Comparison of ENCODE assay signal across 11 cellular contexts in genomic region chr2:237669129-237669627, GRCh38. TPM values are rescaled to one million over a fixed set of nuclear protein-coding genes. Genes with fewer than 3 reads are reported as not detected.
DNase-seq lines count a peak whose midpoint lies in the region; ATAC-seq, FAIRE-seq and TF ChIP-seq lines count a peak whose summit lies in the region.
"Had no signal": no experiment of that assay in that cellular context is flagged by ENCODE, and none has a peak within 500 bp of the region (broad histone marks: within the 10 kb centered on the region; RNA-seq: fewer than 3 reads in every experiment).

No MANE protein-coding gene starts in this region.

- CTCF ChIA-PET in GM12878 (lab: Yijun Ruan, JAX) = interaction anchor here (0.6 to 12.6 kb wide), 11 partner anchors 9 to 591 kb away, joined by 3 to 298 read pairs (median 4); no protein-coding TSS in a partner anchor
- CTCF ChIA-PET in CD4-positive, alpha-beta T cell (lab: Charles Lee) = interaction anchor here (0.8 to 8.7 kb wide), 3 partner anchors 18 to 88 kb away, joined by 3 to 101 read pairs (median 3); no protein-coding TSS in a partner anchor

- H3K36me3 Mint-ChIP-seq in CD4-positive, alpha-beta T cell (ENCODE audit: low read depth) = no peaks in the 10 kb centered on the region

- H3K4me1 ChIP-seq in GM12878 (ENCODE audit: control insufficient read depth, insufficient read depth, low read length) (peaks cover 49% of the 10 kb centered on the region), psoas muscle (peaks cover 49% of the 10 kb centered on the region)

- 19% methylated on average over 5 of the region's 5 CpGs for WGBS in GM12878 (ENCODE audit: insufficient coverage, insufficient replicate concordance, low lambda C conversion rate, missing lambda C conversion rate)
- WGBS in psoas muscle, 3 donors = 31 to 34% (median 34%) methylated on average over 5 of the region's 5 CpGs

- peak; percentile 6 for ATAC-seq in GM18870 (IDR thresholded peaks at IDR 0.05; ENCODE audit: unreplicated experiment)
- peak; percentile 2; the same call in 2 of the 3 replicates for ATAC-seq in GM12878
- no peak for ATAC-seq in psoas muscle
- no peak for ATAC-seq in CD4-positive, alpha-beta T cell (ENCODE audit: poor library complexity)
- no peak for ATAC-seq in stimulated activated naive CD8-positive, alpha-beta T cell treated with anti-CD3 and anti-CD28 coated beads, Interleukin-15, Interleukin-2, amounts not matched to agents 100 U/mL and 50 U/mL, for 24 hours
- ATAC-seq in GM19455 (IDR thresholded peaks at IDR 0.05; ENCODE audit: unreplicated experiment) = no peak

- H3K27ac ChIP-seq in GM12878 (ENCODE audit: control insufficient read depth, insufficient read depth) = no peak overlapping the region
- H3K27ac ChIP-seq in psoas muscle = peak overlapping the region; percentile 93
- H3K27ac ChIP-seq in CD4-positive, alpha-beta T cell (ENCODE audit: low read depth, low read length) = no peak overlapping the region
- H3K27ac ChIP-seq: RWPE1 had no signal

- H3K27me3 ChIP-seq in GM12878 (replicated peaks in 1 of 2; ENCODE audit: control insufficient read depth in 2 of 2, insufficient read depth in 2 of 2, low read length in 1 of 2) (peaks cover 0 to 1% of the 10 kb centered on the region in 2 experiments; a peak in 1 of 4 replicates), psoas muscle (ENCODE audit: insufficient read depth in 3 of 3, low read length in 2 of 3) (no peaks in the 10 kb centered on the region), MG63 (no peaks in the 10 kb centered on the region)
- no peaks in the 10 kb centered on the region for H3K27me3 ChIP-seq in CD4-positive, alpha-beta T cell (ENCODE audit: control insufficient read depth, insufficient read depth, low read length)

- RAD21 ChIA-PET in GM12878 (lab: Charles Lee; ENCODE audit: unreplicated experiment) = interaction anchor here (1.1 to 11.6 kb wide), 7 partner anchors 9 to 128 kb away, joined by 3 to 209 read pairs (median 5); no protein-coding TSS in a partner anchor

- no peaks in the 10 kb centered on the region for H4K20me1 ChIP-seq in GM12878 (ENCODE audit: control insufficient read depth, insufficient read depth)

- H3K27me3 Mint-ChIP-seq in CD4-positive, alpha-beta T cell = peaks cover 8% of the 10 kb centered on the region

- no peaks in the 10 kb centered on the region for H3K9me3 Mint-ChIP-seq in CD4-positive, alpha-beta T cell

- H3K4me3 ChIP-seq in GM12878 = no peak overlapping the region
- peak overlapping the region; percentile 20 for H3K4me3 ChIP-seq in psoas muscle
- no peak overlapping the region for H3K4me3 ChIP-seq in MG63

- POLR2A ChIA-PET in GM12878 (lab: Charles Lee) = interaction anchor here (1.1 to 1.9 kb wide), 7 partner anchors 18 to 150 kb away, joined by 3 to 9 read pairs (median 3); no protein-coding TSS in a partner anchor
- POLR2A ChIA-PET in CD4-positive, alpha-beta T cell (lab: Charles Lee) = interaction anchor here (1.3 to 7.6 kb wide), 3 partner anchors 11 to 583 kb away, joined by 3 to 235 read pairs (median 3); partner anchors contain the start of gene COPS8

- peak; percentile 91 for FAIRE-seq in GM12878 (lab: Jason Lieb, UNC)

- no TSS peak for BruUV-seq in GM12878 (replicated peaks; lab: Mats Ljungman, UMichigan)

- H3K4me1 Mint-ChIP-seq in CD4-positive, alpha-beta T cell (ENCODE audit: low read depth) = peaks cover 14% of the 10 kb centered on the region

- H2AFZ ChIP-seq in GM12878 (ENCODE audit: control insufficient read depth, low read depth, low read length) = no peak overlapping the region

- no peak for TF ChIP-seq EP300 in GM12878 (IDR thresholded peaks at IDR 0.05; ENCODE audit: borderline replicate concordance in 1 of 2, control insufficient read depth in 1 of 2, low read depth in 2 of 2, low read length in 2 of 2)

- no peak for TF ChIP-seq CTCF in GM12878 (IDR thresholded peaks at IDR 0.05 in 2 of 3, conservative IDR thresholded peaks at IDR 0.05 in 1 of 3; ENCODE audit: control insufficient read depth in 2 of 3, extremely low read depth in 1 of 3, insufficient read depth in 1 of 3, low read depth in 3 of 3, low read length in 3 of 3)
- no peak for TF ChIP-seq CTCF in psoas muscle (IDR thresholded peaks at IDR 0.05)
- TF ChIP-seq CTCF in CD4-positive, alpha-beta T cell (IDR thresholded peaks at IDR 0.05) = no peak

- H3K9ac ChIP-seq in GM12878 (ENCODE audit: control insufficient read depth, insufficient read depth, low read length) = no peak overlapping the region

- peak overlapping the region; percentile 57 for H3K4me2 ChIP-seq in GM12878 (ENCODE audit: control insufficient read depth, insufficient read depth)

- in situ Hi-C loops in GM12878 (cut with MboI) = no loop called here

- H3K27ac Mint-ChIP-seq in CD4-positive, alpha-beta T cell = no peak overlapping the region

- no peaks in the 10 kb centered on the region for H3K79me2 ChIP-seq in GM12878 (ENCODE audit: control insufficient read depth, insufficient read depth, low read length)

- H3K36me3 ChIP-seq in GM12878 (ENCODE audit: control insufficient read depth in 2 of 2, insufficient read depth in 2 of 2, low read length in 1 of 2) (no peaks in the 10 kb centered on the region), psoas muscle (ENCODE audit: insufficient read depth in 1 of 2, low read depth in 1 of 2) (no peaks in the 10 kb centered on the region), MG63 (no peaks in the 10 kb centered on the region)

- intact Hi-C loops in GM12878 (cut with micrococcal nuclease; ENCODE audit: unreplicated experiment) (loop anchor here (5.0 kb wide), 1 partner anchor 33 kb away; no protein-coding TSS in a partner anchor), psoas muscle (cut with DNase I) (no loop called here)
- intact Hi-C loops in CD4-positive, alpha-beta T cell (cut with DNase I, micrococcal nuclease) = no loop called here

- no peak for TF ChIP-seq POLR2A in GM12878 (IDR thresholded peaks at IDR 0.05; ENCODE audit: low read depth, low read length)

- H3K4me3 Mint-ChIP-seq in CD4-positive, alpha-beta T cell = no peak overlapping the region

- DNase-seq in NCI-H128 (lab: John Stamatoyannopoulos, UW; ENCODE audit: unreplicated experiment) = peak; percentile 28
- no peak for DNase-seq in GM12878 (ENCODE audit: low read depth, low spot score)
- DNase-seq in psoas muscle = no peak
- no peak for DNase-seq in MG63
- no peak for DNase-seq in CD4-positive, alpha-beta T cell
- no peak for DNase-seq in stimulated activated naive CD8-positive, alpha-beta T cell treated with anti-CD3 and anti-CD28 coated beads, Interleukin-15, Interleukin-2, amounts not matched to agents 100 U/mL and 50 U/mL, for 24 hours
- DNase-seq: activated CD4-positive, CD25-positive, alpha-beta regulatory T cell treated with anti-CD3 and anti-CD28 coated beads, Interleukin-2, amount 50 U/mL, for 72 hours; activated naive CD4-positive, alpha-beta T cell treated with anti-CD3 and anti-CD28 coated beads, Interleukin-2, amount 50 U/mL, for 16 hours had no signal

- H3K9me3 ChIP-seq in GM12878 (replicated peaks; ENCODE audit: control insufficient read depth, insufficient read depth, low read length) = no peaks in the 10 kb centered on the region
- no peaks in the 10 kb centered on the region for H3K9me3 ChIP-seq in psoas muscle
- H3K9me3 ChIP-seq in MG63 = no peaks in the 10 kb centered on the region
- H3K9me3 ChIP-seq in CD4-positive, alpha-beta T cell (ENCODE audit: control insufficient read depth, low read length) = no peaks in the 10 kb centered on the region

- SMC1A ChIA-PET in GM12878 (lab: Charles Lee; ENCODE audit: uncharacterized antibody, unreplicated experiment) = interaction anchor here (0.8 to 12.5 kb wide), 16 partner anchors 13 to 156 kb away, joined by 3 to 155 read pairs (median 4); no protein-coding TSS in a partner anchor

- TF ChIP-seq RAD21 in GM12878 (IDR thresholded peaks at IDR 0.05; ENCODE audit: insufficient read depth, low read depth, low read length) = no peak

TF ChIP-seq in GM12878, 131 proteins besides CTCF, POLR2A, EP300 and RAD21:
- TF ChIP-seq TCF7 (IDR thresholded peaks at IDR 0.05; ENCODE audit: borderline replicate concordance) = no peak
- TF ChIP-seq RB1 (IDR thresholded peaks at IDR 0.05; ENCODE audit: borderline replicate concordance) = no peak
- 0 out of 2 replicates have a peak, but pooled peaks have one; percentile 1 for TF ChIP-seq ATF3 (IDR thresholded peaks at IDR 0.05; ENCODE audit: borderline replicate concordance, extremely low read depth, low read depth, low read length)
- no peak for TF ChIP-seq POU2F2 (IDR thresholded peaks at IDR 0.05; ENCODE audit: borderline replicate concordance, low read depth, low read length)
TF ChIP-seq in GM12878: peak in this region for 1.

RNA-seq across cellular contexts. Expression of gene LRRFIP1, which starts 41.8 kb away (rescaled TPM):
- 276 and 277 TPM in 2 replicates for total RNA-seq in GM12878 (2013; cell fraction: nucleolus; rRNA removed)
- 53.5 and 53.9 TPM in 2 replicates for total RNA-seq in GM12878 (2014; rRNA removed)
- 77.6 and 83.3 TPM in 2 replicates for total RNA-seq in GM12878 (2014; rRNA removed; fragmentation: Illumina TruSeq; extraction: Trizol)
- 71.5 and 81.6 TPM in 2 replicates for total RNA-seq in GM12878 (2021)
- polyA plus RNA-seq in GM12878 (2011; ENCODE audit: low read depth) = 42.0 TPM
- 71.0 and 94.9 TPM in 2 replicates for polyA plus RNA-seq in GM12878 (2011; rRNA removed)
- 30.9 and 31.0 TPM in 2 replicates for polyA plus RNA-seq in GM12878 (2011; cell fraction: cytosol; rRNA removed)
- 58.1 and 76.6 TPM in 2 replicates for polyA plus RNA-seq in GM12878 (2011; cell fraction: nucleus; rRNA removed)
- polyA plus RNA-seq in GM12878 (2012) = 57.8 and 71.6 TPM in 2 replicates
- 107 and 130 TPM in 2 replicates for polyA plus RNA-seq in GM12878 (2014; fragmentation: Illumina TruSeq; extraction: Trizol)
- polyA plus RNA-seq in GM12878 (2014; fragmentation: Nextera tagmentation; extraction: Ambion mirVana) = 10 to 100 TPM; 36.2 to 36.3 TPM
- polyA plus RNA-seq in GM12878 (2014; rRNA removed) = 60.4 and 70.5 TPM in 2 replicates
- 100 to 1,000 TPM in 1 of 2 experiments, 10 to 100 TPM in 1; 99.2 to 120 TPM for polyA plus RNA-seq in GM12878 (2016; fragmentation: Nextera tagmentation; extraction: Ambion mirVana)
- polyA minus RNA-seq in GM12878 (2011; rRNA and poly(A)+ RNA removed) = 64.4 and 88.7 TPM in 2 replicates
- polyA minus RNA-seq in GM12878 (2011; cell fraction: cytosol; rRNA and poly(A)+ RNA removed) = 23.0 and 28.2 TPM in 2 replicates
- polyA minus RNA-seq in GM12878 (2011; cell fraction: nucleus; rRNA and poly(A)+ RNA removed) = 39.4 and 68.2 TPM in 2 replicates
- 100 to 1,000 TPM in 1 of 4 donors, 10 to 100 TPM in 3; 91.9 to 108 (median 93.4) TPM for total RNA-seq in psoas muscle
- polyA plus RNA-seq in psoas muscle = 10 to 100 TPM; 42.3 to 62.6 (median 50.4) TPM
- total RNA-seq in MG63 (2014; rRNA removed; shearing (Covaris generic); ENCODE audit: low replicate concordance) = 33.5 and 52.8 TPM in 2 replicates
- total RNA-seq in CD4-positive, alpha-beta T cell = 100 to 1,000 TPM; 157 to 161 TPM

Comparison
In these comparisons a context has a peak if more than half of its experiments do, and no peak if none do; other contexts are left out.
1. ATAC-seq: peak in GM18870 (single experiment) and GM12878 (single experiment); none in psoas muscle (0 of 4), CD4-positive, alpha-beta T cell (single experiment), stimulated activated naive CD8-positive, alpha-beta T cell treated with anti-CD3 and anti-CD28 coated beads, Interleukin-15, Interleukin-2, amounts not matched to agents 100 U/mL and 50 U/mL, for 24 hours (single experiment) and GM19455 (single experiment).